ENCODE assay signal across 15 cellular contexts in the genomic region with DNA sequence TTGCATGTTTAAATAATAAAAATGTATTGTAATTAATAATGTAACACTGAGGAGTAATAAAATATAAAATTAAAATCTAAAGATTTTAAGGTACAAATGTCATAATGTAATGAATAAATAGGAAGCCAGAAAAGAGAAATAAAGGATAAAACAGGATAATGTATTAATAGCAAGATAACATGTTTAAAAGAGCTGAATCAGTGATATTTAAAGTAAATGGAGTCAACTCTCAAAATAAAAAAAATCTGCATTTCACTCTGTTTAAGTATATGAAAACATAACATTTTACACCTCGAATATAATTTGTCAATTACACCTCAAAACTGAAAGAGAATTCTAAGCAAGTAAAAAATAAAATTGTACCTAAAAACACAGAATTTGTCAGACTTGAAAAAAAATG.
A peak's percentile ranks its signal among the peaks of the same experiment; 100 is the strongest.
DNase-seq lines count a peak whose midpoint lies in the region; FAIRE-seq and TF ChIP-seq lines count a peak whose summit lies in the region.
"Had no signal": no experiment of that assay in that cellular context is flagged by ENCODE, and none has a peak within 500 bp of the region (broad histone marks: within the 10 kb centered on the region; RNA-seq: fewer than 3 reads in every experiment).

No MANE protein-coding gene starts in this region.

- TF ChIP-seq CTCF in GM10266 (IDR thresholded peaks at IDR 0.05; ENCODE audit: control insufficient read depth, insufficient read depth, low read depth, missing control alignments) = no peak

- no peak for DNase-seq in activated naive CD4-positive, alpha-beta T cell treated with anti-CD3 and anti-CD28 coated beads, Interleukin-2, amount 50 U/mL, for 16 hours
- DNase-seq in GM10266 (ENCODE audit: extremely low spot score) = no peak
- DNase-seq: AML-193; CD4-positive, alpha-beta T cell; CD8-positive, alpha-beta T cell; COR-L47; DMS 273 treated with DMSO at 0.1 percent for 48 hours; DMS153; DMS79; DND-41; EL; GF-D8 had no signal

- FAIRE-seq in A204.1 (lab: Jason Lieb, UNC) = peak; percentile 52
- FAIRE-seq in G401.6 (lab: Jason Lieb, UNC) = peak; percentile 45
- FAIRE-seq in islet of Langerhans (lab: Jason Lieb, UNC) = peak; percentile 9
